Comparison of ENCODE assay signal across 1 cellular context in the genomic region with DNA sequence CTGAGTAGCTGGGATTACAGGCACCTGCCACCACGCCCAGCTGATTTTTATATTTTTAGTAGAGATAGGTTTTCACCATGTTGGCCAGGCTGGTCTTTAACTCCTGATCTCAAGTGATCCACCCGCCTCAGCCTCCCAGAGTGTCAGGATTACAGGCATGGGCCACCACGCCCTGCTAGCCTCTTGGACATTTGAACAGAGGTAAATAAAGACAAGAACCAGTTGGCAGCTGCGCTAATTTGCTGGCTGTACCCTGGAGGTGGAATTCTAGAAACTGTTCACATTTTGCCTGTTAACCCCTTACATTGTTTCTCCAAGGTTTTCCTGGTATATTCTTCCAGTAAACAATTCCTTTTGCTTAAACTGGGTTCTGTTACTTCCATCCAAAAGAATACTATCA.
TF ChIP-seq lines count a peak whose summit lies in the region.

No MANE protein-coding gene starts in this region.

TF ChIP-seq in SK-N-SH, 30 proteins besides CTCF, POLR2A, EP300 and RAD21 (continued from another document):
- TF ChIP-seq, protein P1, sequence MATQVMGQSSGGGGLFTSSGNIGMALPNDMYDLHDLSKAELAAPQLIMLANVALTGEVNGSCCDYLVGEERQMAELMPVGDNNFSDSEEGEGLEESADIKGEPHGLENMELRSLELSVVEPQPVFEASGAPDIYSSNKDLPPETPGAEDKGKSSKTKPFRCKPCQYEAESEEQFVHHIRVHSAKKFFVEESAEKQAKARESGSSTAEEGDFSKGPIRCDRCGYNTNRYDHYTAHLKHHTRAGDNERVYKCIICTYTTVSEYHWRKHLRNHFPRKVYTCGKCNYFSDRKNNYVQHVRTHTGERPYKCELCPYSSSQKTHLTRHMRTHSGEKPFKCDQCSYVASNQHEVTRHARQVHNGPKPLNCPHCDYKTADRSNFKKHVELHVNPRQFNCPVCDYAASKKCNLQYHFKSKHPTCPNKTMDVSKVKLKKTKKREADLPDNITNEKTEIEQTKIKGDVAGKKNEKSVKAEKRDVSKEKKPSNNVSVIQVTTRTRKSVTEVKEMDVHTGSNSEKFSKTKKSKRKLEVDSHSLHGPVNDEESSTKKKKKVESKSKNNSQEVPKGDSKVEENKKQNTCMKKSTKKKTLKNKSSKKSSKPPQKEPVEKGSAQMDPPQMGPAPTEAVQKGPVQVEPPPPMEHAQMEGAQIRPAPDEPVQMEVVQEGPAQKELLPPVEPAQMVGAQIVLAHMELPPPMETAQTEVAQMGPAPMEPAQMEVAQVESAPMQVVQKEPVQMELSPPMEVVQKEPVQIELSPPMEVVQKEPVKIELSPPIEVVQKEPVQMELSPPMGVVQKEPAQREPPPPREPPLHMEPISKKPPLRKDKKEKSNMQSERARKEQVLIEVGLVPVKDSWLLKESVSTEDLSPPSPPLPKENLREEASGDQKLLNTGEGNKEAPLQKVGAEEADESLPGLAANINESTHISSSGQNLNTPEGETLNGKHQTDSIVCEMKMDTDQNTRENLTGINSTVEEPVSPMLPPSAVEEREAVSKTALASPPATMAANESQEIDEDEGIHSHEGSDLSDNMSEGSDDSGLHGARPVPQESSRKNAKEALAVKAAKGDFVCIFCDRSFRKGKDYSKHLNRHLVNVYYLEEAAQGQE (IDR thresholded peaks at IDR 0.05; ENCODE audit: low read depth, low read length), result no peak
